Comparison of ENCODE assay signal across 17 cellular contexts in genomic region chr11:2549491-2549875, GRCh38.
DNase-seq lines count a peak whose midpoint lies in the region; ATAC-seq, FAIRE-seq and TF ChIP-seq lines count a peak whose summit lies in the region.
"Had no signal": no experiment of that assay in that cellular context is flagged by ENCODE, and none has a peak within 500 bp of the region (broad histone marks: within the 10 kb centered on the region; RNA-seq: fewer than 3 reads in every experiment).

No MANE protein-coding gene starts in this region.

- no peaks in the 10 kb centered on the region for H3K36me3 ChIP-seq in adrenal gland (replicated peaks in 1 of 2)
- no peaks in the 10 kb centered on the region for H3K36me3 ChIP-seq in kidney (ENCODE audit: control insufficient read depth in 1 of 2, insufficient read depth in 2 of 2, low read length in 2 of 2)
- no peaks in the 10 kb centered on the region for H3K36me3 ChIP-seq in sigmoid colon
- H3K36me3 ChIP-seq in naive thymus-derived CD4-positive, alpha-beta T cell (ENCODE audit: control insufficient read depth in 2 of 3, insufficient read depth in 3 of 3, low read length in 3 of 3): no peaks in the 10 kb centered on the region
- no peaks in the 10 kb centered on the region for H3K36me3 ChIP-seq in gastrocnemius medialis
- H3K36me3 ChIP-seq: BLaER1 had no signal

- intact Hi-C loops in adrenal gland (cut with DNase I): no loop called here
- intact Hi-C loops in kidney (cut with DNase I): no loop called here
- intact Hi-C loops in sigmoid colon (cut with DNase I): no loop called here
- intact Hi-C loops in naive thymus-derived CD4-positive, alpha-beta T cell (cut with micrococcal nuclease): no loop called here
- intact Hi-C loops in gastrocnemius medialis (cut with DNase I; ENCODE audit: low total_unique reads): no loop called here

- H3K4me3 ChIP-seq in adrenal gland (no peak overlapping the region), kidney (ENCODE audit: low read length in 2 of 2) (no peak overlapping the region), sigmoid colon (no peak overlapping the region), gastrocnemius medialis (no peak overlapping the region)
- H3K4me3 ChIP-seq in naive thymus-derived CD4-positive, alpha-beta T cell (ENCODE audit: low read length): no peak overlapping the region
- H3K4me3 ChIP-seq: BLaER1 had no signal

- H3K27ac Mint-ChIP-seq in activated naive CD4-positive, alpha-beta T cell treated with anti-CD3 and anti-CD28 coated beads, Interleukin-2, amount 10 ng/mL, durations not matched to agents 7 days and 5 days: no peak overlapping the region
- H3K27ac Mint-ChIP-seq in naive thymus-derived CD4-positive, alpha-beta T cell: no peak overlapping the region

- H3K27ac ChIP-seq in adrenal gland (peak overlapping the region in 4 of 5 donors; percentile 26 to 84 (median 68)), kidney (ENCODE audit: low read depth in 2 of 2, low read length in 2 of 2) (no peak overlapping the region), sigmoid colon (no peak overlapping the region), gastrocnemius medialis (no peak overlapping the region)
- no peak overlapping the region for H3K27ac ChIP-seq in naive thymus-derived CD4-positive, alpha-beta T cell (ENCODE audit: low read depth, low read length)
- H3K27ac ChIP-seq: BLaER1 had no signal

- TF ChIP-seq EP300 in sigmoid colon (IDR thresholded peaks at IDR 0.05): no peak

- no peaks in the 10 kb centered on the region for H3K36me3 Mint-ChIP-seq in activated naive CD4-positive, alpha-beta T cell treated with anti-CD3 and anti-CD28 coated beads, Interleukin-2, amount 10 ng/mL, durations not matched to agents 7 days and 5 days
- H3K36me3 Mint-ChIP-seq in naive thymus-derived CD4-positive, alpha-beta T cell: peaks cover 0 to 15% (median 5%) of the 10 kb centered on the region in 5 donors
- H3K36me3 Mint-ChIP-seq: CD8-positive, alpha-beta memory T cell had no signal

- H3K4me3 Mint-ChIP-seq in activated naive CD4-positive, alpha-beta T cell treated with anti-CD3 and anti-CD28 coated beads, Interleukin-2, amount 10 ng/mL, durations not matched to agents 7 days and 5 days: no peak overlapping the region
- H3K4me3 Mint-ChIP-seq in naive thymus-derived CD4-positive, alpha-beta T cell: no peak overlapping the region
- H3K4me3 Mint-ChIP-seq: CD8-positive, alpha-beta memory T cell had no signal

- TF ChIP-seq POLR2A in adrenal gland (IDR thresholded peaks at IDR 0.05) (no peak), sigmoid colon (IDR thresholded peaks at IDR 0.05) (no peak), gastrocnemius medialis (IDR thresholded peaks at IDR 0.05) (no peak)

- H3K9me3 ChIP-seq in adrenal gland (replicated peaks in 1 of 3) (no peaks in the 10 kb centered on the region), kidney (ENCODE audit: control insufficient read depth in 1 of 2, low read length in 2 of 2) (no peaks in the 10 kb centered on the region), sigmoid colon (no peaks in the 10 kb centered on the region), gastrocnemius medialis (no peaks in the 10 kb centered on the region)
- H3K9me3 ChIP-seq in naive thymus-derived CD4-positive, alpha-beta T cell (ENCODE audit: control insufficient read depth in 2 of 3, low read length in 3 of 3): no peaks in the 10 kb centered on the region

- H3K4me1 ChIP-seq in adrenal gland (replicated peaks in 1 of 2) (peaks cover 29 to 51% of the 10 kb centered on the region in 2 donors), kidney (ENCODE audit: control insufficient read depth in 1 of 2, insufficient read depth in 1 of 2, low read depth in 1 of 2, low read length in 2 of 2) (peaks cover 0 to 6% of the 10 kb centered on the region in 2 donors), sigmoid colon (no peaks in the 10 kb centered on the region), gastrocnemius medialis (no peaks in the 10 kb centered on the region)
- H3K4me1 ChIP-seq in naive thymus-derived CD4-positive, alpha-beta T cell (ENCODE audit: control insufficient read depth in 2 of 2, insufficient read depth in 2 of 2, low read length in 2 of 2): peaks cover 0 to 5% of the 10 kb centered on the region in 2 donors

- H3K27me3 Mint-ChIP-seq in activated naive CD4-positive, alpha-beta T cell treated with anti-CD3 and anti-CD28 coated beads, Interleukin-2, amount 10 ng/mL, durations not matched to agents 7 days and 5 days: no peaks in the 10 kb centered on the region
- H3K27me3 Mint-ChIP-seq in naive thymus-derived CD4-positive, alpha-beta T cell: no peaks in the 10 kb centered on the region

- CTCF ChIA-PET in activated naive CD4-positive, alpha-beta T cell treated with anti-CD3 and anti-CD28 coated beads, Interleukin-2, amount 10 ng/mL, durations not matched to agents 7 days and 5 days (lab: Charles Lee): no interaction called here
- CTCF ChIA-PET in naive thymus-derived CD4-positive, alpha-beta T cell (lab: Charles Lee): no interaction called here

- peak; percentile 8 for DNase-seq in activated naive CD4-positive, alpha-beta T cell treated with anti-CD3 and anti-CD28 coated beads, Interleukin-2, amount 10 ng/mL, durations not matched to agents 7 days and 5 days
- DNase-seq in activated naive CD4-positive, alpha-beta T cell (lab: John Stamatoyannopoulos, UW): no peak
- peak in 5 of 7 donors; percentile 1 to 27 (median 22) for DNase-seq in adrenal gland
- peak; percentile 49 for DNase-seq in kidney
- DNase-seq in sigmoid colon: peak; percentile 58
- no peak for DNase-seq in putamen (ENCODE audit: low spot score)
- no peak for DNase-seq in naive thymus-derived CD4-positive, alpha-beta T cell
- no peak for DNase-seq in gastrocnemius medialis
- DNase-seq: DMS79; H7; MV-4-11; NCI-H1417; NCI-H1930; NK-92 treated with Interleukin-12 subunit alpha and Interleukin-12 subunit beta, amount 100 ng/mL, for 24 hours had no signal

- peaks cover 3% of the 10 kb centered on the region for H3K4me1 Mint-ChIP-seq in activated naive CD4-positive, alpha-beta T cell treated with anti-CD3 and anti-CD28 coated beads, Interleukin-2, amount 10 ng/mL, durations not matched to agents 7 days and 5 days
- H3K4me1 Mint-ChIP-seq in naive thymus-derived CD4-positive, alpha-beta T cell: peaks cover 0 to 59% (median 35%) of the 10 kb centered on the region in 7 donors
- H3K4me1 Mint-ChIP-seq: CD8-positive, alpha-beta memory T cell had no signal

- H3K9ac ChIP-seq in kidney (ENCODE audit: low read length in 2 of 2): no peak overlapping the region
- H3K9ac ChIP-seq: BLaER1 had no signal

- no peak for ATAC-seq in naive thymus-derived CD4-positive, alpha-beta T cell
- no peak for ATAC-seq in gastrocnemius medialis

- in situ Hi-C loops in gastrocnemius medialis (cut with MboI; ENCODE audit: low sequenced_read_pairs in 4 of 4): no loop called here

- H3K9me3 Mint-ChIP-seq in activated naive CD4-positive, alpha-beta T cell treated with anti-CD3 and anti-CD28 coated beads, Interleukin-2, amount 10 ng/mL, durations not matched to agents 7 days and 5 days: no peaks in the 10 kb centered on the region
- no peaks in the 10 kb centered on the region for H3K9me3 Mint-ChIP-seq in naive thymus-derived CD4-positive, alpha-beta T cell

- POLR2A ChIA-PET in naive thymus-derived CD4-positive, alpha-beta T cell (lab: Charles Lee): interaction anchor here (0.5 kb wide), 1 partner anchor 148 kb away, joined by 3 read pairs; no protein-coding TSS in a partner anchor

- TF ChIP-seq CTCF in adrenal gland (IDR thresholded peaks at IDR 0.05): no peak
- TF ChIP-seq CTCF in kidney (IDR thresholded peaks at IDR 0.05; ENCODE audit: borderline replicate concordance, extremely low read depth, insufficient read depth): no peak
- TF ChIP-seq CTCF in sigmoid colon (IDR thresholded peaks at IDR 0.05): no peak
- no peak for TF ChIP-seq CTCF in gastrocnemius medialis (IDR thresholded peaks at IDR 0.05 in 4 of 5, conservative IDR thresholded peaks at IDR 0.05 in 1 of 5)

- FAIRE-seq in kidney (lab: Jason Lieb, UNC): no peak
- FAIRE-seq: D721Med had no signal

- H3K27me3 ChIP-seq in adrenal gland: no peaks in the 10 kb centered on the region
- H3K27me3 ChIP-seq in sigmoid colon: no peaks in the 10 kb centered on the region
- H3K27me3 ChIP-seq in naive thymus-derived CD4-positive, alpha-beta T cell (ENCODE audit: control insufficient read depth in 2 of 2, insufficient read depth in 2 of 2, low read length in 2 of 2): no peaks in the 10 kb centered on the region
- peaks cover 0 to 4% (median 0%) of the 10 kb centered on the region in 3 donors for H3K27me3 ChIP-seq in gastrocnemius medialis
- H3K27me3 ChIP-seq: BLaER1 had no signal

- 60 to 92% (median 75%) methylated on average over 4 to 13 of the region's 13 CpGs for WGBS in adrenal gland, 4 donors
- 83 to 91% methylated on average over 13 of the region's 13 CpGs for WGBS in sigmoid colon, 2 donors

Comparison
In these comparisons a context has a peak if more than half of its experiments do, and no peak if none do; other contexts are left out.
1. DNase-seq: peak in activated naive CD4-positive, alpha-beta T cell treated with anti-CD3 and anti-CD28 coated beads, Interleukin-2, amount 10 ng/mL, durations not matched to agents 7 days and 5 days (single experiment), adrenal gland (5 of 7), kidney (single experiment) and sigmoid colon (single experiment); none in activated naive CD4-positive, alpha-beta T cell (0 of 4), putamen (single experiment), naive thymus-derived CD4-positive, alpha-beta T cell (0 of 9) and gastrocnemius medialis (0 of 2).
2. H3K27ac ChIP-seq: peak in adrenal gland (4 of 5); none in kidney (0 of 2), sigmoid colon (0 of 4), naive thymus-derived CD4-positive, alpha-beta T cell (single experiment) and gastrocnemius medialis (0 of 4).